In genomic region chr7:123865517-123866117, GRCh38 we compare ENCODE assay signal across 8 cellular contexts. TPM values are rescaled to one million over a fixed set of nuclear protein-coding genes. Genes with fewer than 3 reads are reported as not detected.
A peak's percentile ranks its signal among the peaks of the same experiment; 100 is the strongest.
DNase-seq lines count a peak whose midpoint lies in the region; ATAC-seq, FAIRE-seq and TF ChIP-seq lines count a peak whose summit lies in the region.

No MANE protein-coding gene starts in this region.

- BruUV-seq in GM12878 (replicated peaks; lab: Mats Ljungman, UMichigan): no TSS peak

- ATAC-seq in GM21576 (IDR thresholded peaks at IDR 0.05; ENCODE audit: unreplicated experiment) (peak; percentile 88), GM12878 (peak; percentile 93)

- peak; percentile 73 for TF ChIP-seq RAD21 in GM12878 (IDR thresholded peaks at IDR 0.05; ENCODE audit: insufficient read depth, low read depth, low read length)

- intact Hi-C loops in GM12878 (cut with micrococcal nuclease; ENCODE audit: unreplicated experiment): loop anchor here (1.0 to 5.0 kb wide), 3 partner anchors 67 to 228 kb away; no protein-coding TSS in a partner anchor

- 0% methylated on average over 3 of the region's 3 CpGs for WGBS in GM12878 (ENCODE audit: insufficient coverage, insufficient replicate concordance, low lambda C conversion rate, missing lambda C conversion rate)

- no peaks in the 10 kb centered on the region for H3K9me3 ChIP-seq in GM12878 (replicated peaks; ENCODE audit: control insufficient read depth, insufficient read depth, low read length)

- no peaks in the 10 kb centered on the region for H3K79me2 ChIP-seq in GM12878 (ENCODE audit: control insufficient read depth, insufficient read depth, low read length)

- H3K27ac ChIP-seq in GM12878 (ENCODE audit: control insufficient read depth, insufficient read depth): no peak overlapping the region

- H4K20me1 ChIP-seq in GM12878 (ENCODE audit: control insufficient read depth, insufficient read depth): no peaks in the 10 kb centered on the region

- no peaks in the 10 kb centered on the region for H3K27me3 ChIP-seq in GM12878 (replicated peaks in 1 of 2; ENCODE audit: control insufficient read depth in 2 of 2, insufficient read depth in 2 of 2, low read length in 1 of 2)

- CTCF ChIA-PET in GM12878 (lab: Yijun Ruan, JAX): interaction anchor here (0.7 to 4.1 kb wide), 41 partner anchors 10 to 385 kb away, joined by 3 to 205 read pairs (median 5); partner anchors contain the start of gene NDUFA5

- peak; percentile 54 to 57 (median 57); a peak in 5 of 6 replicates for TF ChIP-seq CTCF in GM12878 (IDR thresholded peaks at IDR 0.05 in 2 of 3, conservative IDR thresholded peaks at IDR 0.05 in 1 of 3; ENCODE audit: control insufficient read depth in 2 of 3, extremely low read depth in 1 of 3, insufficient read depth in 1 of 3, low read depth in 3 of 3, low read length in 3 of 3)

- SMC1A ChIA-PET in GM12878 (lab: Charles Lee; ENCODE audit: uncharacterized antibody, unreplicated experiment): interaction anchor here (0.6 to 4.1 kb wide), 28 partner anchors 9 to 456 kb away, joined by 3 to 151 read pairs (median 4); partner anchors contain the start of genes HYAL4 and WASL

- peak; percentile 49 for DNase-seq in NCI-H2196 (lab: John Stamatoyannopoulos, UW; ENCODE audit: unreplicated experiment)
- no peak for DNase-seq in NCI-H2196 treated with DMSO at 0.1 percent for 48 hours (lab: John Stamatoyannopoulos, UW; ENCODE audit: unreplicated experiment)
- DNase-seq in HT1080 (ENCODE audit: low read depth): peak; percentile 56
- DNase-seq in RKO (ENCODE audit: low spot score): peak; percentile 80
- DNase-seq in GM12878 (ENCODE audit: low read depth, low spot score): peak; percentile 21
- peak; percentile 62 for DNase-seq in iPS DF 4.7 (ENCODE audit: extremely low read depth, low spot score)
- peak in 2 of 3 donors; percentile 35 to 64 for DNase-seq in stimulated activated CD4-positive, alpha-beta T cell treated with anti-CD3 and anti-CD28 coated beads, Interleukin-12 subunit alpha, Interleukin-12 subunit beta, amount 100 ng/mL, for 48 hours (ENCODE audit: low read depth in 2 of 3, low spot score in 1 of 3)

- H3K4me1 ChIP-seq in GM12878 (ENCODE audit: control insufficient read depth, insufficient read depth, low read length): no peaks in the 10 kb centered on the region

- FAIRE-seq in GM12878 (lab: Jason Lieb, UNC): peak; percentile 87

- POLR2A ChIA-PET in GM12878 (lab: Charles Lee): interaction anchor here (2.0 to 2.6 kb wide), 2 partner anchors 66 to 68 kb away, joined by 6 to 10 read pairs; no protein-coding TSS in a partner anchor

- TF ChIP-seq POLR2A in GM12878 (IDR thresholded peaks at IDR 0.05; ENCODE audit: low read depth, low read length): no peak

- no peak overlapping the region for H3K9ac ChIP-seq in GM12878 (ENCODE audit: control insufficient read depth, insufficient read depth, low read length)

- RAD21 ChIA-PET in GM12878 (lab: Charles Lee; ENCODE audit: unreplicated experiment): interaction anchor here (0.8 to 4.1 kb wide), 19 partner anchors 19 to 371 kb away, joined by 3 to 115 read pairs (median 4); partner anchors contain the start of genes HYAL4 and WASL

- H3K4me3 ChIP-seq in GM12878: no peak overlapping the region

- no peak overlapping the region for H2AFZ ChIP-seq in GM12878 (ENCODE audit: control insufficient read depth, low read depth, low read length)

- H3K4me2 ChIP-seq in GM12878 (ENCODE audit: control insufficient read depth, insufficient read depth): no peak overlapping the region

- no peaks in the 10 kb centered on the region for H3K36me3 ChIP-seq in GM12878 (ENCODE audit: control insufficient read depth in 2 of 2, insufficient read depth in 2 of 2, low read length in 1 of 2)

- in situ Hi-C loops in GM12878 (cut with MboI): no loop called here

- TF ChIP-seq EP300 in GM12878 (IDR thresholded peaks at IDR 0.05; ENCODE audit: borderline replicate concordance in 1 of 2, control insufficient read depth in 1 of 2, low read depth in 2 of 2, low read length in 2 of 2): no peak

TF ChIP-seq in GM12878, 131 proteins besides CTCF, POLR2A, EP300 and RAD21:
- 0 out of 2 replicates have a peak, but pooled peaks have one; percentile 29 for TF ChIP-seq YY1 (IDR thresholded peaks at IDR 0.05; ENCODE audit: low read depth, low read length)
- no peak for TF ChIP-seq IRF4 (IDR thresholded peaks at IDR 0.05; ENCODE audit: low read depth, low read length)
- no peak for TF ChIP-seq ESRRA (IDR thresholded peaks at IDR 0.05; ENCODE audit: low read length)
- TF ChIP-seq SMC3 (IDR thresholded peaks at IDR 0.05; ENCODE audit: borderline replicate concordance, low read length): peak; percentile 86; the same call in 1 of the 2 replicates
- peak; percentile 56 for TF ChIP-seq RUNX3 (IDR thresholded peaks at IDR 0.05; ENCODE audit: low read length)

RNA-seq across cellular contexts. Expression of gene HYAL4, which starts 20.6 kb away (rescaled TPM):
- 0.13 TPM in 1 of 2 replicates, not detected in the other for total RNA-seq in HT1080 (2014; rRNA removed; shearing (Covaris generic))
- 0.22 and 0.26 TPM in 2 replicates for polyA plus RNA-seq in HT1080 (2015; cell fraction: cytosol; rRNA removed)
- 0.19 and 1.1 TPM in 2 replicates for polyA plus RNA-seq in HT1080 (2015; cell fraction: nucleus; rRNA removed)
- total RNA-seq in GM12878 (2013; cell fraction: nucleolus; rRNA removed): 1.3 and 2.0 TPM in 2 replicates
- 0.16 and 0.28 TPM in 2 replicates for total RNA-seq in GM12878 (2014; rRNA removed)
- total RNA-seq in GM12878 (2014; rRNA removed; fragmentation: Illumina TruSeq; extraction: Trizol): 0.22 and 0.32 TPM in 2 replicates
- total RNA-seq in GM12878 (2021): 0.37 TPM in 1 of 2 replicates, not detected in the other
- not detected for polyA plus RNA-seq in GM12878 (2011; ENCODE audit: low read depth)
- polyA plus RNA-seq in GM12878 (2011; rRNA removed): 0.88 and 1.1 TPM in 2 replicates
- 0.13 and 0.15 TPM in 2 replicates for polyA plus RNA-seq in GM12878 (2011; cell fraction: cytosol; rRNA removed)
- polyA plus RNA-seq in GM12878 (2011; cell fraction: nucleus; rRNA removed): 0.88 and 1.6 TPM in 2 replicates
- polyA plus RNA-seq in GM12878 (2012): 0.09 and 0.18 TPM in 2 replicates
- 0.26 TPM in 1 of 2 replicates, not detected in the other for polyA plus RNA-seq in GM12878 (2014; fragmentation: Illumina TruSeq; extraction: Trizol)
- polyA plus RNA-seq in GM12878 (2014; fragmentation: Nextera tagmentation; extraction: Ambion mirVana): under 1 TPM; 0.20 to 0.26 TPM
- 0.40 TPM in 1 of 2 replicates, not detected in the other for polyA plus RNA-seq in GM12878 (2014; rRNA removed)
- polyA plus RNA-seq in GM12878 (2016; fragmentation: Nextera tagmentation; extraction: Ambion mirVana): under 1 TPM; 0.14 to 0.37 TPM
- polyA minus RNA-seq in GM12878 (2011; rRNA and poly(A)+ RNA removed): 0.57 and 0.59 TPM in 2 replicates
- polyA minus RNA-seq in GM12878 (2011; cell fraction: cytosol; rRNA and poly(A)+ RNA removed): not detected in 2 replicates
- polyA minus RNA-seq in GM12878 (2011; cell fraction: nucleus; rRNA and poly(A)+ RNA removed): 0.67 and 0.97 TPM in 2 replicates

RNA-seq across cellular contexts. Expression of gene SPAM1, which starts 59.4 kb away (rescaled TPM):
- not detected in 2 replicates for total RNA-seq in HT1080 (2014; rRNA removed; shearing (Covaris generic))
- polyA plus RNA-seq in HT1080 (2015; cell fraction: cytosol; rRNA removed): not detected in 2 replicates
- not detected in 2 replicates for polyA plus RNA-seq in HT1080 (2015; cell fraction: nucleus; rRNA removed)
- not detected in 2 replicates for total RNA-seq in GM12878 (2013; cell fraction: nucleolus; rRNA removed)
- total RNA-seq in GM12878 (2014; rRNA removed) (not detected in 2 replicates), GM12878 (2014; rRNA removed; fragmentation: Illumina TruSeq; extraction: Trizol) (not detected in 2 replicates), GM12878 (2021) (not detected in 2 replicates)
- polyA plus RNA-seq in GM12878 (2011; ENCODE audit: low read depth): not detected
- polyA plus RNA-seq in GM12878 (2011; rRNA removed) (not detected in 2 replicates), GM12878 (2014; fragmentation: Illumina TruSeq; extraction: Trizol) (not detected in 2 replicates), GM12878 (2014; fragmentation: Nextera tagmentation; extraction: Ambion mirVana) (not detected), GM12878 (2014; rRNA removed) (not detected in 2 replicates), GM12878 (2016; fragmentation: Nextera tagmentation; extraction: Ambion mirVana) (not detected)
- not detected in 2 replicates for polyA plus RNA-seq in GM12878 (2011; cell fraction: cytosol; rRNA removed)
- not detected in 2 replicates for polyA plus RNA-seq in GM12878 (2011; cell fraction: nucleus; rRNA removed)
- not detected in 2 replicates for polyA plus RNA-seq in GM12878 (2012)
- polyA minus RNA-seq in GM12878 (2011; rRNA and poly(A)+ RNA removed): not detected in 2 replicates
- polyA minus RNA-seq in GM12878 (2011; cell fraction: cytosol; rRNA and poly(A)+ RNA removed): not detected in 2 replicates
- polyA minus RNA-seq in GM12878 (2011; cell fraction: nucleus; rRNA and poly(A)+ RNA removed): not detected in 2 replicates
